21 cellular contexts compared by ENCODE assay signal in genomic region chr16:9549487-9549886, GRCh38.
DNase-seq lines count a peak whose midpoint lies in the region; ATAC-seq and TF ChIP-seq lines count a peak whose summit lies in the region.
"Had no signal": no experiment of that assay in that cellular context is flagged by ENCODE, and none has a peak within 500 bp of the region (broad histone marks: within the 10 kb centered on the region; RNA-seq: fewer than 3 reads in every experiment).

No MANE protein-coding gene starts in this region.

- peak overlapping the region; percentile 64 for H3K4me2 ChIP-seq in BLaER1
- H3K4me2 ChIP-seq: A549 had no signal

- H4K20me1 ChIP-seq in BLaER1 = no peaks in the 10 kb centered on the region

- H3K4me3 Mint-ChIP-seq in nephron progenitor cell = no peak overlapping the region
- H3K4me3 Mint-ChIP-seq: B cell; CD4-positive, alpha-beta T cell; CD8-positive, alpha-beta T cell had no signal

- no peak for ATAC-seq in GM21367 (IDR thresholded peaks at IDR 0.05; ENCODE audit: unreplicated experiment)
- ATAC-seq: A549; CD8-positive, alpha-beta T cell; GM12878 had no signal

- H3K9ac ChIP-seq in BLaER1 = no peak overlapping the region

- peak; percentile 8 for DNase-seq in CMK (ENCODE audit: low read depth)
- DNase-seq in nephron progenitor cell = no peak
- DNase-seq in middle frontal gyrus (ENCODE audit: extremely low spot score, low spot score) = no peak
- DNase-seq: AML-193; CD4-positive, alpha-beta T cell; CD8-positive, alpha-beta T cell; COR-L47; DMS 273 treated with DMSO at 0.1 percent for 48 hours; DMS153; DMS53; DMS79; DND-41; EL; GDM1 had no signal

- H3K9me3 ChIP-seq in BLaER1 = no peaks in the 10 kb centered on the region
- H3K9me3 ChIP-seq: A549 had no signal

- H3K27me3 ChIP-seq in BLaER1 = no peaks in the 10 kb centered on the region; the same call in 1 of the 2 replicates

- H3K9me3 Mint-ChIP-seq in nephron progenitor cell = peaks cover 15% of the 10 kb centered on the region

- H3K4me1 Mint-ChIP-seq in nephron progenitor cell = no peaks in the 10 kb centered on the region
- H3K4me1 Mint-ChIP-seq: B cell had no signal

- H3K36me3 ChIP-seq in BLaER1 = no peaks in the 10 kb centered on the region

- H3K36me3 Mint-ChIP-seq in nephron progenitor cell (ENCODE audit: low read depth) = no peaks in the 10 kb centered on the region
- H3K36me3 Mint-ChIP-seq: CD8-positive, alpha-beta T cell had no signal

- H3K27ac ChIP-seq in BLaER1 = peak overlapping the region; percentile 23; the same call in 1 of the 2 replicates
- H3K27ac ChIP-seq: 22Rv1, A549, C4-2B had no signal

- TF ChIP-seq CTCF in nephron progenitor cell (IDR thresholded peaks at IDR 0.05) = no peak

- H3K27ac Mint-ChIP-seq in nephron progenitor cell = peak overlapping the region; percentile 28
- H3K27ac Mint-ChIP-seq: B cell; CD4-positive, alpha-beta T cell; CD8-positive, alpha-beta T cell had no signal

- no peaks in the 10 kb centered on the region for H3K27me3 Mint-ChIP-seq in nephron progenitor cell (ENCODE audit: low read depth, poor library complexity)
- H3K27me3 Mint-ChIP-seq: B cell; CD4-positive, alpha-beta T cell had no signal

- no peak overlapping the region; the same call in 1 of the 2 replicates for H3K4me3 ChIP-seq in BLaER1
- H3K4me3 ChIP-seq: A549, GM12878 had no signal

- H3K4me1 ChIP-seq in BLaER1 = peaks cover 24% of the 10 kb centered on the region
- H3K4me1 ChIP-seq: A549 had no signal
